ENCODE assay signal across 8 cellular contexts in genomic region chr13:114234266-114234644, GRCh38. TPM values are rescaled to one million over a fixed set of nuclear protein-coding genes. Genes with fewer than 3 reads are reported as not detected.
DNase-seq lines count a peak whose midpoint lies in the region; ATAC-seq, FAIRE-seq and TF ChIP-seq lines count a peak whose summit lies in the region.

No MANE protein-coding gene starts in this region.

- DNase-seq in CD14-positive monocyte (ENCODE audit: low spot score) = no peak
- DNase-seq in H1 (ENCODE audit: low read depth in 1 of 2, low spot score in 2 of 2) = no peak
- DNase-seq in osteocyte (ENCODE audit: extremely low spot score, unreplicated experiment) = no peak
- DNase-seq in mesendoderm = no peak
- no peak for DNase-seq in NCI-H524 treated with DMSO at 0.1 percent for 48 hours (lab: John Stamatoyannopoulos, UW)

- no peaks in the 10 kb centered on the region for H3K9me2 ChIP-seq in OCI-LY1 (ENCODE audit: low read depth, low read length)

- H3K79me2 ChIP-seq in OCI-LY1 (ENCODE audit: insufficient read depth, low read length) = peaks cover 13% of the 10 kb centered on the region
- H3K79me2 ChIP-seq in H1 (ENCODE audit: control insufficient read depth in 1 of 2, insufficient read depth in 2 of 2, low read length in 2 of 2) = peaks cover 6 to 21% of the 10 kb centered on the region in 2 experiments; a peak in 3 of 4 replicates
- peaks cover 13% of the 10 kb centered on the region for H3K79me2 ChIP-seq in mesendoderm (ENCODE audit: control insufficient read depth, insufficient read depth, low read length)

- TF ChIP-seq CTCF in CD14-positive monocyte (IDR thresholded peaks at IDR 0.05) (no peak), OCI-LY1 (IDR thresholded peaks at IDR 0.05; ENCODE audit: low read length) (no peak), H1 (IDR thresholded peaks at IDR 0.05; ENCODE audit: control extremely low read depth in 1 of 3, insufficient read depth in 1 of 3, low read depth in 1 of 3, low read length in 3 of 3) (no peak), osteocyte (IDR thresholded peaks at IDR 0.05) (no peak)

- H3K4me3 Mint-ChIP-seq in CD14-positive monocyte = peak overlapping the region; percentile 78 to 86
- H3K4me3 Mint-ChIP-seq in osteocyte (ENCODE audit: unreplicated experiment) = peak overlapping the region; percentile 80

- TF ChIP-seq EP300 in H1 (IDR thresholded peaks at IDR 0.05; ENCODE audit: borderline replicate concordance in 1 of 2, low read depth in 2 of 2, low read length in 2 of 2) = no peak

- H3K4ac ChIP-seq in H1 (replicated peaks; ENCODE audit: insufficient read length, low read depth, low read length) (no peak overlapping the region), mesendoderm (ENCODE audit: low read depth, low read length) (no peak overlapping the region)

- no peak overlapping the region for H4K91ac ChIP-seq in H1 (replicated peaks; ENCODE audit: insufficient read length, low read length)

- H3K14ac ChIP-seq in H1 (ENCODE audit: insufficient read length) = no peak overlapping the region

- TF ChIP-seq RAD21 in H1 (IDR thresholded peaks at IDR 0.05 in 1 of 2, conservative IDR thresholded peaks at IDR 0.05 in 1 of 2; ENCODE audit: low read depth in 2 of 2, low read length in 2 of 2) = no peak

- peaks cover 4% of the 10 kb centered on the region for H3K23me2 ChIP-seq in H1 (ENCODE audit: low read depth, low read length)

- peak overlapping the region; percentile 78; the same call in 1 of the 2 replicates for H3K9ac ChIP-seq in OCI-LY1 (ENCODE audit: low read length)
- no peak overlapping the region for H3K9ac ChIP-seq in H1 (replicated peaks in 1 of 4; ENCODE audit: extremely low read depth in 1 of 4, low read depth in 3 of 4, low read length in 3 of 4)
- H3K9ac ChIP-seq in mesendoderm (ENCODE audit: low read length) = no peak overlapping the region

- FAIRE-seq in H1 (lab: Jason Lieb, UNC) = no peak

- H4K20me1 ChIP-seq in OCI-LY1 (ENCODE audit: insufficient read depth, low read length) = no peaks in the 10 kb centered on the region
- peaks cover 5 to 8% of the 10 kb centered on the region in 2 experiments for H4K20me1 ChIP-seq in H1 (replicated peaks in 1 of 2; ENCODE audit: control insufficient read depth in 1 of 2, insufficient read depth in 2 of 2, low read length in 2 of 2)

- H4K8ac ChIP-seq in H1 (ENCODE audit: extremely low read depth, insufficient read depth, low read length) = peak overlapping the region; percentile 64; the same call in 1 of the 2 replicates
- no peak overlapping the region for H4K8ac ChIP-seq in mesendoderm (ENCODE audit: low read depth, low read length)

- H3K27ac ChIP-seq in OCI-LY1 (ENCODE audit: low read depth, low read length, poor library complexity, severe bottlenecking) (no peak overlapping the region), H1 (ENCODE audit: low read depth, low read length) (no peak overlapping the region), mesendoderm (ENCODE audit: low read depth, low read length) (no peak overlapping the region)

- H3K4me1 ChIP-seq in OCI-LY1 (ENCODE audit: insufficient read depth, low read length, severe bottlenecking) (peaks cover 15% of the 10 kb centered on the region), H1 (replicated peaks in 1 of 4; ENCODE audit: control insufficient read depth in 3 of 4, insufficient read depth in 4 of 4, low read length in 3 of 4) (peaks cover 9 to 20% (median 13%) of the 10 kb centered on the region in 4 experiments; a peak in 6 of 7 replicates), mesendoderm (ENCODE audit: control insufficient read depth, low read depth, low read length) (peaks cover 5% of the 10 kb centered on the region)

- H3K36me3 Mint-ChIP-seq in CD14-positive monocyte (peaks cover 21% of the 10 kb centered on the region in 2 donors), osteocyte (ENCODE audit: unreplicated experiment) (peaks cover 14% of the 10 kb centered on the region)

- no peak overlapping the region for H3K18ac ChIP-seq in H1 (ENCODE audit: extremely low read depth, low read length)
- H3K18ac ChIP-seq in mesendoderm (ENCODE audit: low read length) = no peak overlapping the region

- CTCF ChIA-PET in H1 (lab: Charles Lee; ENCODE audit: partially characterized antibody) = no interaction called here

- H2BK12ac ChIP-seq in H1 (ENCODE audit: low read depth, low read length) = no peak overlapping the region

- H3K79me1 ChIP-seq in H1 (ENCODE audit: low read depth, low read length) = peaks cover 2% of the 10 kb centered on the region; the same call in 1 of the 2 replicates
- H3K79me1 ChIP-seq in mesendoderm (ENCODE audit: low read length) = peaks cover 7% of the 10 kb centered on the region

- H3K4me3 ChIP-seq in OCI-LY1 (ENCODE audit: low read depth, low read length, poor library complexity, severe bottlenecking) = peak overlapping the region; percentile 78
- peak overlapping the region in 1 of 4 experiments; percentile 88; a peak in 2 of 8 replicates for H3K4me3 ChIP-seq in H1 (ENCODE audit: extremely low read depth in 1 of 4, insufficient read depth in 2 of 4, low read depth in 3 of 4, low read length in 4 of 4)
- no peak overlapping the region for H3K4me3 ChIP-seq in mesendoderm (ENCODE audit: low read length)

- POLR2A ChIA-PET in H1 (lab: Charles Lee; ENCODE audit: partially characterized antibody) = no interaction called here

- no peak overlapping the region for H2BK5ac ChIP-seq in H1 (ENCODE audit: low read depth, low read length)
- H2BK5ac ChIP-seq in mesendoderm (ENCODE audit: low read length) = no peak overlapping the region

- H4K5ac ChIP-seq in H1 (ENCODE audit: insufficient read length, low read depth, low read length) (no peak overlapping the region), mesendoderm (ENCODE audit: low read length) (no peak overlapping the region)

- 0 out of 2 replicates have a peak, but pooled peaks cover 2% of the 10 kb centered on the region for H3K9me3 ChIP-seq in OCI-LY1 (ENCODE audit: low read length)
- H3K9me3 ChIP-seq in H1 (ENCODE audit: insufficient read depth in 2 of 2, low read depth in 1 of 2, low read length in 1 of 2) = no peaks in the 10 kb centered on the region

- H2BK15ac ChIP-seq in H1 (ENCODE audit: low read length) (no peak overlapping the region), mesendoderm (replicated peaks; ENCODE audit: low read depth) (no peak overlapping the region)

- H3K9me3 Mint-ChIP-seq in CD14-positive monocyte (no peaks in the 10 kb centered on the region), osteocyte (ENCODE audit: unreplicated experiment) (no peaks in the 10 kb centered on the region)

- no peak overlapping the region; the same call in 1 of the 2 replicates for H2BK20ac ChIP-seq in H1 (ENCODE audit: low read length)

- H2BK120ac ChIP-seq in H1 (replicated peaks; ENCODE audit: low read depth, low read length) (no peak overlapping the region), mesendoderm (ENCODE audit: low read depth, low read length) (no peak overlapping the region)

- H3K27ac Mint-ChIP-seq in CD14-positive monocyte = peak overlapping the region in 5 of 7 donors; percentile 31 to 70 (median 64)
- peak overlapping the region; percentile 78 for H3K27ac Mint-ChIP-seq in osteocyte (ENCODE audit: unreplicated experiment)

- whole genome bisulfite sequencing in H1 (ENCODE audit: extremely low coverage in 1 of 2, insufficient coverage in 1 of 2, insufficient read length in 1 of 2, insufficient replicate concordance in 2 of 2, low coverage in 1 of 2, low lambda C conversion rate in 2 of 2, missing lambda C conversion rate in 1 of 2), 2 experiments = 51% methylated on average over 4 of the region's 4 CpGs; no CpG with 5 or more reads in 1 of the 2 experiments
- no CpG with 5 or more reads among the region's 4 CpGs for WGBS in mesendoderm (ENCODE audit: extremely low coverage, insufficient coverage, low lambda C conversion rate)

- H3K4me2 ChIP-seq in OCI-LY1 (ENCODE audit: low read length) = peak overlapping the region; percentile 93
- H3K4me2 ChIP-seq in H1 (ENCODE audit: insufficient read depth in 1 of 2, low read depth in 2 of 2, low read length in 2 of 2) = peak overlapping the region; percentile 2 to 20; a peak in 1 of 4 replicates
- H3K4me2 ChIP-seq in mesendoderm (ENCODE audit: low read length) = no peak overlapping the region

- H3K4me1 Mint-ChIP-seq in CD14-positive monocyte (peaks cover 29% of the 10 kb centered on the region), osteocyte (ENCODE audit: unreplicated experiment) (peaks cover 22% of the 10 kb centered on the region)

- H3K27me3 Mint-ChIP-seq in CD14-positive monocyte (ENCODE audit: low read depth in 3 of 3) (peaks cover 2 to 10% (median 7%) of the 10 kb centered on the region in 3 donors), osteocyte (ENCODE audit: unreplicated experiment) (peaks cover 14% of the 10 kb centered on the region)

- H3K23ac ChIP-seq in H1 (ENCODE audit: insufficient read length) (no peak overlapping the region), mesendoderm (ENCODE audit: low read length) (no peak overlapping the region)

- H2AFZ ChIP-seq in OCI-LY1 (ENCODE audit: low read length) (peak overlapping the region; percentile 91), H1 (ENCODE audit: low read length) (no peak overlapping the region)

- intact Hi-C loops in CD14-positive monocyte (cut with micrococcal nuclease) = no loop called here

- no peak for TF ChIP-seq POLR2A in H1 (IDR thresholded peaks at IDR 0.05; ENCODE audit: control extremely low read depth in 1 of 2, low read depth in 2 of 2, low read length in 2 of 2)

- H2AK5ac ChIP-seq in H1 (ENCODE audit: low read depth, low read length) (no peak overlapping the region; the same call in 1 of the 2 replicates), mesendoderm (ENCODE audit: low read length) (no peak overlapping the region)

- no peaks in the 10 kb centered on the region for H3F3A ChIP-seq in OCI-LY1 (ENCODE audit: insufficient read depth, low read length)

- H3K36me3 ChIP-seq in OCI-LY1 (ENCODE audit: insufficient read depth, low read length) (peaks cover 26% of the 10 kb centered on the region), H1 (ENCODE audit: control insufficient read depth in 2 of 4, insufficient read depth in 4 of 4, low read length in 3 of 4) (peaks cover 10 to 27% (median 19%) of the 10 kb centered on the region in 4 experiments), mesendoderm (ENCODE audit: control insufficient read depth, insufficient read depth, low read length) (no peaks in the 10 kb centered on the region)

- H3K56ac ChIP-seq in H1 (replicated peaks; ENCODE audit: insufficient read length, low read depth, low read length) (no peak overlapping the region), mesendoderm (ENCODE audit: low read length) (no peak overlapping the region)

- ATAC-seq in HG03097 (IDR thresholded peaks at IDR 0.05; ENCODE audit: low FRiP score, unreplicated experiment) = no peak
- ATAC-seq in GM21825 (IDR thresholded peaks at IDR 0.05; ENCODE audit: unreplicated experiment) = no peak

- H3K27me3 ChIP-seq in OCI-LY1 (ENCODE audit: insufficient read depth, low read length) (no peaks in the 10 kb centered on the region), H1 (replicated peaks in 1 of 4; ENCODE audit: control insufficient read depth in 3 of 4, extremely low read depth in 1 of 4, insufficient read depth in 3 of 4, low read length in 3 of 4) (no peaks in the 10 kb centered on the region), mesendoderm (ENCODE audit: insufficient read depth, low read length, poor library complexity) (no peaks in the 10 kb centered on the region)

RNA-seq across cellular contexts. Expression of gene CDC16, which starts 0.4 kb away (rescaled TPM):
- polyA plus RNA-seq in CD14-positive monocyte (10 to 100 TPM; 15.6 to 21.1 TPM), H1 (2011; rRNA removed) (36.3 and 42.5 TPM in 2 replicates)
- 78.7 and 83.4 TPM in 2 replicates for total RNA-seq in H1 (2021; fragmentation: NEBNext Ultra II Directional; extraction: Animal tissue kit (Norgen Biotek cat#: 25700))
- polyA plus RNA-seq in H1 (2011; cell fraction: cytosol; rRNA removed) = 58.5 TPM
- polyA plus RNA-seq in H1 (2011; cell fraction: nucleus; rRNA removed) = 53.2 TPM
- polyA plus RNA-seq in H1 (2012, experiment 1 of 2) = 57.0 to 70.3 TPM (median 61.3 TPM) in 4 replicates
- polyA plus RNA-seq in H1 (2012, experiment 2 of 2) = 7.9 TPM
- 55.1 TPM for polyA plus RNA-seq in H1 (2013, experiment 1 of 2)
- polyA plus RNA-seq in H1 (2013, experiment 2 of 2) = 53.8 TPM
- 69.3 and 80.0 TPM in 2 replicates for polyA minus RNA-seq in H1 (2011; rRNA and poly(A)+ RNA removed)
- 36.5 TPM for polyA minus RNA-seq in H1 (2011; cell fraction: cytosol; rRNA and poly(A)+ RNA removed)
- polyA minus RNA-seq in H1 (2011; cell fraction: nucleus; rRNA and poly(A)+ RNA removed) = 104 TPM
- 72.6 and 73.7 TPM in 2 replicates for total RNA-seq in osteocyte
- 64.0 TPM for polyA plus RNA-seq in mesendoderm (2013, experiment 1 of 2)
- polyA plus RNA-seq in mesendoderm (2013, experiment 2 of 2) = 63.4 TPM

RNA-seq across cellular contexts. Expression of gene UPF3A, which starts 47.1 kb away (rescaled TPM):
- polyA plus RNA-seq in CD14-positive monocyte (1 to 10 TPM; 6.1 to 7.0 TPM), H1 (2011; rRNA removed) (47.1 and 48.7 TPM in 2 replicates)
- total RNA-seq in H1 (2021; fragmentation: NEBNext Ultra II Directional; extraction: Animal tissue kit (Norgen Biotek cat#: 25700)) = 56.6 and 58.2 TPM in 2 replicates
- 78.7 TPM for polyA plus RNA-seq in H1 (2011; cell fraction: cytosol; rRNA removed)
- 56.2 TPM for polyA plus RNA-seq in H1 (2011; cell fraction: nucleus; rRNA removed)
- 63.0 to 78.5 TPM (median 70.5 TPM) in 4 replicates for polyA plus RNA-seq in H1 (2012, experiment 1 of 2)
- 14.2 TPM for polyA plus RNA-seq in H1 (2012, experiment 2 of 2)
- polyA plus RNA-seq in H1 (2013, experiment 1 of 2) = 88.6 TPM
- polyA plus RNA-seq in H1 (2013, experiment 2 of 2) = 86.1 TPM
- 18.0 and 22.0 TPM in 2 replicates for polyA minus RNA-seq in H1 (2011; rRNA and poly(A)+ RNA removed)
- 27.8 TPM for polyA minus RNA-seq in H1 (2011; cell fraction: cytosol; rRNA and poly(A)+ RNA removed)
- 45.9 TPM for polyA minus RNA-seq in H1 (2011; cell fraction: nucleus; rRNA and poly(A)+ RNA removed)
- total RNA-seq in osteocyte = 55.3 and 63.1 TPM in 2 replicates
- polyA plus RNA-seq in mesendoderm (2013, experiment 1 of 2) = 62.2 TPM
- 61.0 TPM for polyA plus RNA-seq in mesendoderm (2013, experiment 2 of 2)

RNA-seq across cellular contexts. Expression of gene CFAP97D2, which starts 55.2 kb away (rescaled TPM):
- polyA plus RNA-seq in CD14-positive monocyte (under 1 TPM in 1 of 2 donors, not detected in 1; 0.21 TPM), H1 (2011; rRNA removed) (not detected in 2 replicates)
- total RNA-seq in H1 (2021; fragmentation: NEBNext Ultra II Directional; extraction: Animal tissue kit (Norgen Biotek cat#: 25700)) = not detected in 2 replicates
- not detected for polyA plus RNA-seq in H1 (2011; cell fraction: cytosol; rRNA removed)
- polyA plus RNA-seq in H1 (2011; cell fraction: nucleus; rRNA removed) = not detected
- not detected in 4 replicates for polyA plus RNA-seq in H1 (2012, experiment 1 of 2)
- polyA plus RNA-seq in H1 (2012, experiment 2 of 2) = not detected
- polyA plus RNA-seq in H1 (2013, experiment 1 of 2) = not detected
- polyA plus RNA-seq in H1 (2013, experiment 2 of 2) = not detected
- polyA minus RNA-seq in H1 (2011; rRNA and poly(A)+ RNA removed) = not detected in 2 replicates
- polyA minus RNA-seq in H1 (2011; cell fraction: cytosol; rRNA and poly(A)+ RNA removed) = not detected
- not detected for polyA minus RNA-seq in H1 (2011; cell fraction: nucleus; rRNA and poly(A)+ RNA removed)
- total RNA-seq in osteocyte = not detected in 2 replicates
- not detected for polyA plus RNA-seq in mesendoderm (2013, experiment 1 of 2)
- polyA plus RNA-seq in mesendoderm (2013, experiment 2 of 2) = not detected
